In the genomic region with DNA sequence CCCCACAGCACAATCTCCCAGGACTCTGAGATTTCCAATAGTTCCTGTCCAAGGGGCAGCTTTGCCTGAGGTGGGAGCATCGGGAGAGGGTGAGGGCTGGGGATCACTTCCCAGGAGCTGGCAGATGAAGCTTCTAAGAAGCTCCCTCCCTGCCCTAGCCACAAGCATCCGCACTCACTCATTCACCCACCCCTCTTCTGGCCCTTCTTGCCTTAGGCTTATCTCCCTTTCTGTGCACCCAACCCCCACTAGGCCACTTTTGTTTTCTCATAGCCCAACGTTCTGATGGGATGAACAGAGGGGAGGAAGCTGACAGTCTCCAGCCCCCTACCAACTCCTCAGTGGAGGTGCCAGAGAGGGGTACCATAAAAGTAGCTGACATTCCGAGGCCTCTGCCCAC, we compare ENCODE assay signal across 1 cellular context.
TF ChIP-seq lines count a peak whose summit lies in the region.

No MANE protein-coding gene starts in this region.

TF ChIP-seq in neural cell, 6 proteins besides CTCF, POLR2A, EP300 and RAD21 (continued from another document):
- TF ChIP-seq REST (IDR thresholded peaks at IDR 0.05; ENCODE audit: borderline replicate concordance), result no peak
